Comparison of ENCODE assay signal across 8 cellular contexts in genomic region chr1:228081144-228081543, GRCh38.
DNase-seq lines count a peak whose midpoint lies in the region; ATAC-seq and TF ChIP-seq lines count a peak whose summit lies in the region.

No MANE protein-coding gene starts in this region.

- no peak for ATAC-seq in GM21619 (IDR thresholded peaks at IDR 0.05; ENCODE audit: unreplicated experiment)
- no peak for ATAC-seq in HG03039 (IDR thresholded peaks at IDR 0.05; ENCODE audit: unreplicated experiment)

- no peaks in the 10 kb centered on the region; the same call in 1 of the 2 replicates for H3K36me3 ChIP-seq in GM06990 (ENCODE audit: control insufficient read depth, insufficient read depth, low read length)
- H3K36me3 ChIP-seq in SK-N-MC (ENCODE audit: insufficient read depth, low read length), result peaks cover 15% of the 10 kb centered on the region
- H3K36me3 ChIP-seq in rectal smooth muscle tissue (ENCODE audit: control insufficient read depth, insufficient read depth, low read length), result no peaks in the 10 kb centered on the region

- H3K4me3 ChIP-seq in GM06990 (replicated peaks; ENCODE audit: low read depth, low read length) (peak overlapping the region; percentile 86), SK-N-MC (peak overlapping the region; percentile 93), fibroblast of mammary gland (ENCODE audit: control insufficient read depth, low read depth, low read length) (peak overlapping the region; percentile 60), rectal smooth muscle tissue (ENCODE audit: low read length) (peak overlapping the region; percentile 87)

- DNase-seq in GM06990 (ENCODE audit: extremely low read depth, insufficient read length), result no peak
- DNase-seq in SK-N-MC (ENCODE audit: low read depth, low spot score), result no peak
- no peak for DNase-seq in fibroblast of mammary gland (ENCODE audit: low read depth)
- no peak for DNase-seq in NCI-H1436 treated with DMSO at 0.1 percent for 48 hours (lab: John Stamatoyannopoulos, UW)
- no peak for DNase-seq in activated CD8-positive, alpha-beta memory T cell treated with anti-CD3 and anti-CD28 coated beads for 24 hours

- peaks cover 24% of the 10 kb centered on the region for H3K4me1 ChIP-seq in rectal smooth muscle tissue (ENCODE audit: control insufficient read depth, insufficient read depth, low read length)

- H3K27ac ChIP-seq in SK-N-MC (no peak overlapping the region), rectal smooth muscle tissue (ENCODE audit: low read depth, low read length) (no peak overlapping the region)

- TF ChIP-seq CTCF in GM06990 (IDR thresholded peaks at IDR 0.05; ENCODE audit: insufficient read depth, low read length, poor library complexity, severe bottlenecking) (no peak), fibroblast of mammary gland (conservative IDR thresholded peaks at IDR 0.05; ENCODE audit: control insufficient read depth, insufficient read depth, low read depth, low read length) (no peak)

- H3K27me3 ChIP-seq in GM06990 (replicated peaks; ENCODE audit: control insufficient read depth, insufficient read depth, low read length) (no peaks in the 10 kb centered on the region), rectal smooth muscle tissue (ENCODE audit: control insufficient read depth, insufficient read depth, low read length) (no peaks in the 10 kb centered on the region)

- peak overlapping the region; percentile 91 for H3K9ac ChIP-seq in SK-N-MC (ENCODE audit: insufficient read length)
- H3K9ac ChIP-seq in rectal smooth muscle tissue (ENCODE audit: low read length), result no peak overlapping the region

- H3K9me3 ChIP-seq in SK-N-MC (ENCODE audit: low read depth, low read length), result no peaks in the 10 kb centered on the region
